ENCODE assay signal across 8 cellular contexts in the genomic region with DNA sequence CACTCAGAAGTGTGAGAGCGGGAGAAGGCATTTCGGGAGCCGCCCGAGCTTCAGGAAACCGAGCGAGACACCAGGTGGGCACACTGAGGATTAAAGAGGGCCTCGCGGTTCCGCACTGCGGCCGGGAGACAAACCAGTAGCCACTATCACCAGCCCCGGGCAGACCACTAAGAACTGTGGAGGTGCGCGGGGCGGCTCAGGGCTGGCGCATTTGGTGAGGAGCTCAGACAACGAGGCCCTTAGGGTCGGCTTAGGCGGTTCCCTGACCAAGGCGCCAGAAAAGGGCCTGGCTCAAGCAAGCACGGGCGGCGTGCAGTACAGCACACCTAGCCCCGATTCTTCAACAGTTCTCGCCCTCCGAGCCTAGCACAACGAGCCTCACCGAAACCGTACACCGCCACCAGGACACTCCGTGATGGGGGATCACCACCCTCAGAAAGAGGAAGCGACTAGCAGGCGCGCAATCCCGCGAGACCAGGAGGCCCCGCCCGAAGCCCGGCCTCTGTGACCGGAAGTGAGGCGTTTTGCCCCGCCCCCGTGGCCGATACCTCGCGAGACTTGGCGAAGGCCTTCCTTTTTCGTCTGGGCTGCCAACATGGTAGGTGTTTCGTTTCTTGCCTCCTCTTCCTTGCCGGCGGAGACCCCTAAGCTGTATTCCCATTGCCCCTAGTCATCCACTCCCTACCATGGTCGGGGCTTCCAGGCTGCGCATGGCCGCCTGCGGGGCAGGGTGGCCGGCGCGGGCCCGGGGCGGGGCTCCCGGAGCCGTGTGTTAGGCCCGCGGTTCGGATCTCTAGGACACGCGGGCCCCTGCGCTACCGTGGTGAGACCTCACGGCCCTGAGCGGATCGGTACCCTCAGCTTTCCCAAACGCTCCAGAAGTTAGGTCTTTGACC. TPM values are rescaled to one million over a fixed set of nuclear protein-coding genes. Genes with fewer than 3 reads are reported as not detected.
DNase-seq lines count a peak whose midpoint lies in the region; ATAC-seq and TF ChIP-seq lines count a peak whose summit lies in the region.

Gene RPL27A (plus strand): TSS at position 574 of the 896 bp plus-strand sequence. CDS start 22 bp downstream, at position 596.
Gene TRIM66 (minus strand): TSS at position 447 of the 896 bp plus-strand sequence. CDS start 10,391 bp downstream, outside the sequence.

- peak; percentile 99 for TF ChIP-seq POLR2A in GM15510 (IDR thresholded peaks at IDR 0.05; ENCODE audit: borderline replicate concordance, extremely low read depth, insufficient read length)
- peak; percentile 96 to 98 for TF ChIP-seq POLR2A in adrenal gland (IDR thresholded peaks at IDR 0.05)

- H3K36me3 ChIP-seq in adrenal gland (replicated peaks in 1 of 2) = peaks cover 0 to 36% of the 10 kb centered on the region in 2 donors
- H3K36me3 ChIP-seq in upper lobe of right lung = peaks cover 43% of the 10 kb centered on the region

- peaks cover 14 to 35% of the 10 kb centered on the region in 2 donors for H3K4me1 ChIP-seq in adrenal gland (replicated peaks in 1 of 2)
- peaks cover 20% of the 10 kb centered on the region for H3K4me1 ChIP-seq in upper lobe of right lung

- WGBS in adrenal gland, 4 donors = 0% methylated on average over 21 to 73 of the region's 73 CpGs

- H3K27ac Mint-ChIP-seq in progenitor cell of endocrine pancreas = peak within 1 kb of the TSS; percentile 97

- TF ChIP-seq CTCF in adrenal gland (IDR thresholded peaks at IDR 0.05) (peak in 3 of 6 experiments; percentile 23 to 45 (median 32)), progenitor cell of endocrine pancreas (IDR thresholded peaks at IDR 0.05; ENCODE audit: unreplicated experiment) (peak; percentile 17), upper lobe of right lung (IDR thresholded peaks at IDR 0.05) (no peak)

- no peaks in the 10 kb centered on the region for H3K9me3 ChIP-seq in adrenal gland (replicated peaks in 1 of 3)
- no peaks in the 10 kb centered on the region for H3K9me3 ChIP-seq in upper lobe of right lung

- H3K4me1 Mint-ChIP-seq in progenitor cell of endocrine pancreas (ENCODE audit: low read depth) = peaks cover 18% of the 10 kb centered on the region

- H3K36me3 Mint-ChIP-seq in progenitor cell of endocrine pancreas (ENCODE audit: insufficient read depth) = peaks cover 29% of the 10 kb centered on the region

- H3K9me3 Mint-ChIP-seq in progenitor cell of endocrine pancreas (ENCODE audit: low read depth) = peaks cover 4% of the 10 kb centered on the region

- ATAC-seq in HG02884 (IDR thresholded peaks at IDR 0.05; ENCODE audit: unreplicated experiment) (peak; percentile 92), left cardiac atrium (peak; percentile 99), upper lobe of right lung (peak; percentile 99)

- peak within 1 kb of the TSS; percentile 96 for H3K4me3 Mint-ChIP-seq in progenitor cell of endocrine pancreas (ENCODE audit: low read depth)

- intact Hi-C loops in adrenal gland (cut with DNase I) (no loop called here), left cardiac atrium (cut with DNase I) (loop anchor here in 1 of 2 donors (5.0 kb wide), 1 partner anchor 230 kb away; the partner anchor contains the start of gene AKIP1), upper lobe of right lung (cut with DNase I) (no loop called here)

- H3K27me3 Mint-ChIP-seq in progenitor cell of endocrine pancreas = no peaks in the 10 kb centered on the region

- H3K27me3 ChIP-seq in adrenal gland (no peaks in the 10 kb centered on the region), upper lobe of right lung (no peaks in the 10 kb centered on the region)

- DNase-seq in NCI-H146 treated with DMSO at 0.1 percent for 48 hours (lab: John Stamatoyannopoulos, UW; ENCODE audit: unreplicated experiment) (peak; percentile 85), T-helper 1 cell (peak; percentile 96 to 99 (median 97)), adrenal gland (peak; percentile 98 to 99 (median 99)), left cardiac atrium (peak; percentile 99), progenitor cell of endocrine pancreas (ENCODE audit: low spot score, unreplicated experiment) (peak; percentile 98), upper lobe of right lung (peak; percentile 99)

- H3K27ac ChIP-seq in adrenal gland (peak within 1 kb of the TSS; percentile 88 to 97 (median 92)), upper lobe of right lung (peak within 1 kb of the TSS; percentile 99)

- H3K4me3 ChIP-seq in adrenal gland = peak within 1 kb of the TSS; percentile 62 to 93 (median 90)
- peak within 1 kb of the TSS; percentile 98 for H3K4me3 ChIP-seq in upper lobe of right lung

RNA-seq across cellular contexts. Expression of gene RPL27A, which starts in this region (rescaled TPM):
- 1,000 to 10,000 TPM in 3 of 8 donors, 100 to 1,000 TPM in 5; 668 to 1,527 (median 930) TPM for total RNA-seq in adrenal gland
- polyA plus RNA-seq in adrenal gland = 1,000 to 10,000 TPM; 1,237 to 3,013 (median 2,638) TPM
- 100 to 1,000 TPM; 577 to 727 TPM for total RNA-seq in left cardiac atrium
- total RNA-seq in progenitor cell of endocrine pancreas = 731 and 748 TPM in 2 replicates
- total RNA-seq in upper lobe of right lung = 835 TPM

RNA-seq across cellular contexts. Expression of gene TRIM66, which starts in this region (rescaled TPM):
- total RNA-seq in adrenal gland (10 to 100 TPM in 4 of 8 donors, 1 to 10 TPM in 4; 6.6 to 18.4 (median 10.2) TPM), left cardiac atrium (1 to 10 TPM; 2.3 to 3.2 TPM), progenitor cell of endocrine pancreas (9.2 and 9.4 TPM in 2 replicates), upper lobe of right lung (15.0 TPM)
- 1 to 10 TPM; 3.6 to 9.9 (median 4.0) TPM for polyA plus RNA-seq in adrenal gland

Comparison
In these comparisons a context has a peak if more than half of its experiments do, and no peak if none do; other contexts are left out.
1. Peak in every context shown above with its lines: DNase-seq, ATAC-seq, H3K4me3 ChIP-seq and H3K27ac ChIP-seq.